8 cellular contexts compared by ENCODE assay signal in genomic region chr19:38676878-38677646, GRCh38. TPM values are rescaled to one million over a fixed set of nuclear protein-coding genes. Genes with fewer than 3 reads are reported as not detected.
DNase-seq lines count a peak whose midpoint lies in the region; ATAC-seq and TF ChIP-seq lines count a peak whose summit lies in the region.

No MANE protein-coding gene starts in this region.

- POLR2A ChIA-PET in CD4-positive, alpha-beta T cell (lab: Charles Lee): no interaction called here

- H3K4me3 ChIP-seq in SJSA1: no peak overlapping the region
- no peak overlapping the region for H3K4me3 ChIP-seq in parathyroid adenoma (ENCODE audit: low read depth, low read length)

- peaks cover 55% of the 10 kb centered on the region for H3K4me1 ChIP-seq in SJSA1 (replicated peaks)
- H3K4me1 ChIP-seq in foreskin keratinocyte: peaks cover 35% of the 10 kb centered on the region
- H3K4me1 ChIP-seq in parathyroid adenoma: peaks cover 82% of the 10 kb centered on the region

- no peaks in the 10 kb centered on the region for H3K27me3 Mint-ChIP-seq in CD4-positive, alpha-beta T cell

- H3K9me3 Mint-ChIP-seq in CD4-positive, alpha-beta T cell: no peaks in the 10 kb centered on the region

- DNase-seq in CD4-positive, alpha-beta T cell: no peak
- DNase-seq in SJSA1 (ENCODE audit: low read depth in 1 of 2, low spot score in 2 of 2) (no peak), foreskin keratinocyte (no peak), NCI-H2227 (lab: John Stamatoyannopoulos, UW; ENCODE audit: unreplicated experiment) (no peak)
- DNase-seq in stimulated activated naive CD8-positive, alpha-beta T cell treated with anti-CD3 and anti-CD28 coated beads, Interleukin-15, Interleukin-2, amounts not matched to agents 100 U/mL and 50 U/mL, for 24 hours: no peak

- H3K27ac ChIP-seq in CD4-positive, alpha-beta T cell (ENCODE audit: low read depth, low read length): no peak overlapping the region
- H3K27ac ChIP-seq in SJSA1 (peak overlapping the region; percentile 21; the same call in 1 of the 2 replicates), foreskin keratinocyte (peak overlapping the region; percentile 97), parathyroid adenoma (peak overlapping the region; percentile 100)

- no peaks in the 10 kb centered on the region for H3K9me3 ChIP-seq in CD4-positive, alpha-beta T cell (ENCODE audit: control insufficient read depth, low read length)
- H3K9me3 ChIP-seq in SJSA1 (replicated peaks): no peaks in the 10 kb centered on the region
- no peaks in the 10 kb centered on the region for H3K9me3 ChIP-seq in parathyroid adenoma (ENCODE audit: control insufficient read depth, low read length)

- H3K36me3 ChIP-seq in SJSA1: peaks cover 70% of the 10 kb centered on the region
- H3K36me3 ChIP-seq in parathyroid adenoma (ENCODE audit: control insufficient read depth, insufficient read depth, low read length): no peaks in the 10 kb centered on the region

- peaks cover 72% of the 10 kb centered on the region for H3K4me1 Mint-ChIP-seq in CD4-positive, alpha-beta T cell (ENCODE audit: low read depth)

- H3K9ac ChIP-seq in parathyroid adenoma: no peak overlapping the region

- peaks cover 63% of the 10 kb centered on the region for H3K79me2 ChIP-seq in parathyroid adenoma

- TF ChIP-seq CTCF in CD4-positive, alpha-beta T cell (IDR thresholded peaks at IDR 0.05): no peak
- TF ChIP-seq CTCF in foreskin keratinocyte (conservative IDR thresholded peaks at IDR 0.05) (no peak), parathyroid adenoma (IDR thresholded peaks at IDR 0.05) (no peak)

- peak overlapping the region; percentile 10 for H3K27ac Mint-ChIP-seq in CD4-positive, alpha-beta T cell

- intact Hi-C loops in CD4-positive, alpha-beta T cell (cut with DNase I, micrococcal nuclease): loop anchor here in 1 of 2 experiments (5.0 kb wide), 1 partner anchor 40 kb away; no protein-coding TSS in a partner anchor

- no peaks in the 10 kb centered on the region for H3K27me3 ChIP-seq in CD4-positive, alpha-beta T cell (ENCODE audit: control insufficient read depth, insufficient read depth, low read length)
- no peaks in the 10 kb centered on the region for H3K27me3 ChIP-seq in SJSA1 (replicated peaks)
- no peaks in the 10 kb centered on the region for H3K27me3 ChIP-seq in foreskin keratinocyte
- H3K27me3 ChIP-seq in parathyroid adenoma (ENCODE audit: control insufficient read depth, insufficient read depth, low read length): no peaks in the 10 kb centered on the region

- H2AFZ ChIP-seq in parathyroid adenoma: no peak overlapping the region

- no peak overlapping the region for H3K4me3 Mint-ChIP-seq in CD4-positive, alpha-beta T cell

- CTCF ChIA-PET in CD4-positive, alpha-beta T cell (lab: Charles Lee): no interaction called here

- ATAC-seq in CD4-positive, alpha-beta T cell (ENCODE audit: poor library complexity): no peak
- ATAC-seq in foreskin keratinocyte (no peak), GM19463 (IDR thresholded peaks at IDR 0.05; ENCODE audit: unreplicated experiment) (no peak), HG03139 (IDR thresholded peaks at IDR 0.05; ENCODE audit: unreplicated experiment) (no peak)
- no peak for ATAC-seq in stimulated activated naive CD8-positive, alpha-beta T cell treated with anti-CD3 and anti-CD28 coated beads, Interleukin-15, Interleukin-2, amounts not matched to agents 100 U/mL and 50 U/mL, for 24 hours

- no peak overlapping the region for H3K4me2 ChIP-seq in parathyroid adenoma (ENCODE audit: low read length)

- H3K36me3 Mint-ChIP-seq in CD4-positive, alpha-beta T cell (ENCODE audit: low read depth): peaks cover 11% of the 10 kb centered on the region

RNA-seq across cellular contexts. Expression of gene ACTN4, which starts 29.6 kb away (rescaled TPM):
- 10 to 100 TPM; 70.3 to 84.0 TPM for total RNA-seq in CD4-positive, alpha-beta T cell
- 193 and 399 TPM in 2 replicates for total RNA-seq in SJSA1 (2014; rRNA removed; shearing (Covaris generic))
- 499 and 534 TPM in 2 replicates for total RNA-seq in foreskin keratinocyte
- 532 and 546 TPM in 2 replicates for polyA plus RNA-seq in foreskin keratinocyte

RNA-seq across cellular contexts. Expression of gene EIF3K, which starts 58.1 kb away (rescaled TPM):
- 100 to 1,000 TPM; 309 to 322 TPM for total RNA-seq in CD4-positive, alpha-beta T cell
- total RNA-seq in SJSA1 (2014; rRNA removed; shearing (Covaris generic)): 353 and 543 TPM in 2 replicates
- 273 and 286 TPM in 2 replicates for total RNA-seq in foreskin keratinocyte
- polyA plus RNA-seq in foreskin keratinocyte: 377 and 390 TPM in 2 replicates

RNA-seq across cellular contexts. Expression of gene MAP4K1, which starts 59.3 kb away (rescaled TPM):
- total RNA-seq in CD4-positive, alpha-beta T cell: 100 to 1,000 TPM; 173 to 185 TPM
- not detected in 2 replicates for total RNA-seq in SJSA1 (2014; rRNA removed; shearing (Covaris generic))
- total RNA-seq in foreskin keratinocyte: 0.21 TPM in 1 of 2 replicates, not detected in the other
- polyA plus RNA-seq in foreskin keratinocyte: 0.12 and 0.28 TPM in 2 replicates

Comparison
In these comparisons a context has a peak if more than half of its experiments do, and no peak if none do; other contexts are left out.
1. RNA of gene MAP4K1, which starts 59.3 kb away (total RNA-seq): 173 to 185 TPM in CD4-positive, alpha-beta T cell; 0.21 TPM in foreskin keratinocyte and not detected in SJSA1; every median in the first group is over 100 times any median in the second.